1 cellular context compared by ENCODE assay signal in genomic region chr4:123353656-123354055, GRCh38.
TF ChIP-seq lines count a peak whose summit lies in the region.

No MANE protein-coding gene starts in this region.

TF ChIP-seq in IMR-90, 13 proteins besides CTCF, POLR2A, EP300 and RAD21:
- TF ChIP-seq MXI1 (IDR thresholded peaks at IDR 0.05; ENCODE audit: borderline replicate concordance, low read depth, low read length) (no peak), MAZ (IDR thresholded peaks at IDR 0.05; ENCODE audit: borderline replicate concordance, low read depth, low read length) (no peak), CEBPB (IDR thresholded peaks at IDR 0.05; ENCODE audit: low read depth, low read length) (no peak), MAFK (IDR thresholded peaks at IDR 0.05; ENCODE audit: low read depth, low read length) (no peak), SMC3 (IDR thresholded peaks at IDR 0.05; ENCODE audit: low read depth, low read length) (no peak), NFE2L2 (IDR thresholded peaks at IDR 0.05; ENCODE audit: low read depth, low read length) (no peak), RFX5 (IDR thresholded peaks at IDR 0.05; ENCODE audit: low read depth, low read length) (no peak)
TF ChIP-seq in IMR-90: peak in this region for 0.
